ENCODE assay signal across 16 cellular contexts in the genomic region with DNA sequence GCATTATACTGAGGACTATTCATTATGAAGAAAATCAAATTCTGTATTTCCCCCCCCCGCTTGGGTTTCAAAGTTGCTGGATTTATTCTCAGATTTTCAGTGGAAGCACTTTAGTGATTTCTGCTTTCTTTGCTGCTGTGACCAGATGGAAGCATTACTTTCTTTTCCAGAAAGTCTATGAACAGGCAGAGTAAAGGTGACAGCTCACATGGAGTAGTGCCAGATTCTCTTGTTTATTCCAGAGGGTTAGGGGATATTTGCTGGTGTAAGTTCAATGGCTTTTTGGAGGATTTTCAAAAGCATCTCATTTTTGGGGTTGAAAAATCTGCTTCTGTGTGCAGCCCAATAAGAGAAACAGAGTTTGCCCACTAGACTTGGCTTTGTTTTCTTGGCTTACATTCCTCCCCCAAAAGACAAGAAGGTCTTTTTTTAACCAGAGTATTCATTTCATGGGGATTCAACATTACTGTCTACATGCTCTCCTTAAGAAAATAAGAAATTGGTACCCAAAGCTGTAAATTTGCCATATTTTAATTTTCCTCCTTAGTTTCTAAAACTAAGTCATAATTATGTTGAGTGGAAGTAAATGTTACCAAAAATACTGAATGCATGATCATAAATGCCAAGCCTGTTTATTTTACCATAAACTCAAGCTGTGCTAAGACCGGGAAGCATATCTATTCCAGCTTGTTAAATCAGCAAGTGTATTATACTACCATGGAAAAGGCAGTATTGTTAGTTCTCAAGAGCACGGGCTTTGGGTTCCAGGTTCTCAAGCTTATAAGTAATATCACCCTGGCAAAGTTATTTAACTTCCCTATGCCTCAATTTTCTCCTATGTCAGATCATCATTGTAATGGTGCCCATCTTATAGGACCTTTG.
"Had no signal": no experiment of that assay in that cellular context is flagged by ENCODE, and none has a peak within 500 bp of the region (broad histone marks: within the 10 kb centered on the region; RNA-seq: fewer than 3 reads in every experiment).

No MANE protein-coding gene starts in this region.

- H2AFZ ChIP-seq: PC-9 had no signal

- ATAC-seq: activated CD4-positive, CD25-positive, alpha-beta regulatory T cell treated with anti-CD3 and anti-CD28 coated beads, Interleukin-2, amount 50 U/mL, for 24 hours; activated CD8-positive, alpha-beta memory T cell treated with anti-CD3 and anti-CD28 coated beads, Interleukin-2, amount 10 ng/mL, durations not matched to agents 7 days and 5 days had no signal

- H3K4me2 ChIP-seq: PC-9 had no signal

- H3K27ac ChIP-seq: PC-9 had no signal

- DNase-seq: activated CD4-positive, alpha-beta T cell treated with anti-CD3 and anti-CD28 coated beads, Interleukin-2, amount 10 ng/mL, durations not matched to agents 24 days and 14 days; activated CD4-positive, alpha-beta T cell treated with anti-CD3 and anti-CD28 coated beads, Interleukin-2, amount 50 U/mL, for 48 hours; activated CD8-positive, alpha-beta memory T cell treated with anti-CD3 and anti-CD28 coated beads, Interleukin-2, amount 10 ng/mL, durations not matched to agents 7 days and 5 days; activated effector memory CD4-positive, alpha-beta T cell treated with Interleukin-2 at 50 U/mL for 16 hours; activated naive CD4-positive, alpha-beta T cell; activated T-cell treated with anti-CD3 and anti-CD28 coated beads, Interleukin-2, amount 50 U/mL, for 24 hours; aorta; KG1; NCI-H1048; NCI-H1417; NCI-H2081; NCI-H226; NCI-H510A treated with DMSO at 0.1 percent for 48 hours; PC-9; SHP77 treated with DMSO at 0.1 percent for 48 hours had no signal

- H3K4me3 ChIP-seq: PC-9 had no signal
